ENCODE assay signal across 8 cellular contexts in the genomic region with DNA sequence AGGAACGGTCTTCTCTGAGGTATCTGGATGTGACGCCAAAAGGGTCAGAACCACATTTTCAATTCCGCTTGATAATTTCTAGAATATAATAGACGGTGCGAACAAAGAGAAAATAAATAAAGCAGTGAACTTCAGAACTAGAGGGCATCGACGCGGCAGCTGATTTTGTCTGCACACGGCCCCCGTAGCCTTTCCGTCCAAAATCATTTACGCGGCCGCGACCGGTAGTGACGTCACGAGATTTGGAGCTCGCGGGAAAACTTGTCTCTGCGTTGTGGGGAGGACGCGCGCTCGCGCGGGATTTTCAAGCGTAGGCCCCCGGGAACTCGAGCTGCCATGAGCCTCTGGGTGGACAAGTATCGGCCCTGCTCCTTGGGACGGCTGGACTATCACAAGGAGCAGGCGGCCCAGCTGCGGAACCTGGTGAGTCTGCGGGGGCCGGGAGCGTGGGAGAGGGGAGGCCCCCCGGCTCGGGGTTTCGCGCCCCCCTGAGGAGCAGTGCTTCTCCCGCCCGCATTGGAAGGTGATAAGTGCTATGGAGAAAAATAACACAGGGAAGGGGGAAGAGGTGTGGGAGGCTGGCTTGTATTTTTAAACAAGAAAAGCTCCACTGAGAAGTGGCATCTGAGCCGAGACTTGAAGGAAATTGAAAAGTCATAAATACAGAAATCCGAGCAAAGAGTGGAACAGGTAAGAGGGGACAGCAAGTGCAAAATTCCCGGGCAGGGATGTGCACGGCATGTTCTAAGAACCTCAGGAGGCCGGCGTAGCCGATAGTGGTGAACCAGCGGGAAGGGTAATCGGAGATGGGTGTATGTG. TPM values are rescaled to one million over a fixed set of nuclear protein-coding genes. Genes with fewer than 3 reads are reported as not detected.
DNase-seq lines count a peak whose midpoint lies in the region; ATAC-seq and TF ChIP-seq lines count a peak whose summit lies in the region.

Gene RFC3 (plus strand): TSS at position 307 of the 819 bp plus-strand sequence. CDS start 30 bp downstream, at position 337.

- TF ChIP-seq CTCF in PC-9 (conservative IDR thresholded peaks at IDR 0.05): no peak
- TF ChIP-seq CTCF in epithelial cell of proximal tubule (conservative IDR thresholded peaks at IDR 0.05; ENCODE audit: low read depth, low read length): no peak

- peak within 1 kb of the TSS; percentile 94 for H3K4me2 ChIP-seq in PC-9

- peak; percentile 81 for DNase-seq in DMS114 treated with DMSO at 0.1 percent for 48 hours (lab: John Stamatoyannopoulos, UW; ENCODE audit: unreplicated experiment)
- peak; percentile 94 for DNase-seq in Jurkat, Clone E6-1 (ENCODE audit: low read depth, low spot score)
- DNase-seq in PC-9: peak; percentile 83 to 86
- DNase-seq in activated T-cell treated with anti-CD3 and anti-CD28 coated beads, Interleukin-2, amount 50 U/mL, for 1 hour: peak; percentile 87
- DNase-seq in epithelial cell of proximal tubule (ENCODE audit: low read depth): peak; percentile 53
- peak; percentile 95 for DNase-seq in stimulated activated CD8-positive, alpha-beta memory T cell treated with anti-CD3 and anti-CD28 coated beads, Interleukin-4, amount 100 ng/mL, for 48 hours

- H3K4me1 ChIP-seq in PC-9 (replicated peaks; ENCODE audit: insufficient read depth) (peaks cover 9% of the 10 kb centered on the region), mucosa of rectum (ENCODE audit: control insufficient read depth in 2 of 2, insufficient read depth in 2 of 2, low read length in 2 of 2) (peaks cover 0 to 5% of the 10 kb centered on the region in 2 donors)

- intact Hi-C loops in PC-9 (cut with micrococcal nuclease; ENCODE audit: unreplicated experiment): loop anchor here (2.0 kb wide), 1 partner anchor 1231 kb away; the partner anchor contains the start of gene PDS5B

- H3K79me2 ChIP-seq in PC-9 (ENCODE audit: low read depth): peaks cover 40% of the 10 kb centered on the region

- H3K9ac ChIP-seq in mucosa of rectum (ENCODE audit: low read depth in 1 of 2, low read length in 2 of 2): peak within 1 kb of the TSS; percentile 76 to 82

- peaks cover 13% of the 10 kb centered on the region for H3K36me3 ChIP-seq in PC-9 (ENCODE audit: low read depth)
- H3K36me3 ChIP-seq in mucosa of rectum (ENCODE audit: control insufficient read depth in 2 of 2, insufficient read depth in 2 of 2, low read length in 2 of 2): peaks cover 0 to 2% of the 10 kb centered on the region in 2 donors

- POLR2A ChIA-PET in PC-9 (lab: Charles Lee; ENCODE audit: unreplicated experiment): interaction anchor here (0.6 to 0.7 kb wide), 2 partner anchors 217 to 1333 kb away, joined by 3 to 8 read pairs; no protein-coding TSS in a partner anchor

- no peaks in the 10 kb centered on the region for H3K9me2 ChIP-seq in PC-9 (ENCODE audit: insufficient read depth)

- no peaks in the 10 kb centered on the region for H4K20me1 ChIP-seq in PC-9 (ENCODE audit: insufficient read depth)

- CTCF ChIA-PET in PC-9 (lab: Charles Lee): no interaction called here

- peaks cover 6% of the 10 kb centered on the region; the same call in 1 of the 2 replicates for H3F3A ChIP-seq in PC-9 (ENCODE audit: insufficient read depth, low read depth)

- peak within 1 kb of the TSS; percentile 96 for H2AFZ ChIP-seq in PC-9

- ATAC-seq in GM21576 (IDR thresholded peaks at IDR 0.05; ENCODE audit: unreplicated experiment): peak; percentile 93

- peak within 1 kb of the TSS; percentile 97 for H3K4me3 ChIP-seq in Jurkat, Clone E6-1 (ENCODE audit: low read length)
- H3K4me3 ChIP-seq in PC-9: peak within 1 kb of the TSS; percentile 98
- peak within 1 kb of the TSS; percentile 92 for H3K4me3 ChIP-seq in epithelial cell of proximal tubule (ENCODE audit: low read depth, low read length)
- H3K4me3 ChIP-seq in mucosa of rectum (ENCODE audit: low read length in 2 of 2): peak within 1 kb of the TSS; percentile 87 to 88

- BruUV-seq in PC-9 (replicated peaks; lab: Mats Ljungman, UMichigan): TSS peak; percentile 45

- H3K9me3 ChIP-seq in PC-9 (ENCODE audit: insufficient read depth, low read depth) (no peaks in the 10 kb centered on the region), mucosa of rectum (ENCODE audit: control insufficient read depth in 2 of 2, low read length in 2 of 2) (no peaks in the 10 kb centered on the region)

- H3K27ac ChIP-seq in PC-9: peak within 1 kb of the TSS; percentile 68
- H3K27ac ChIP-seq in mucosa of rectum (ENCODE audit: low read depth in 2 of 2, low read length in 2 of 2): peak within 1 kb of the TSS in 1 of 2 donors; percentile 32

- H3K27me3 ChIP-seq in PC-9 (ENCODE audit: insufficient read depth, low read depth) (no peaks in the 10 kb centered on the region), mucosa of rectum (ENCODE audit: control insufficient read depth in 2 of 2, insufficient read depth in 2 of 2, low read length in 2 of 2) (no peaks in the 10 kb centered on the region)

RNA-seq across cellular contexts. Expression of gene RFC3, which starts in this region (rescaled TPM):
- 71.3 TPM for polyA plus RNA-seq in Jurkat, Clone E6-1 (2012; ENCODE audit: insufficient read depth, insufficient read length)
- total RNA-seq in PC-9 (2021) (14.2 and 20.4 TPM in 2 replicates), epithelial cell of proximal tubule (45.1 and 55.6 TPM in 2 replicates)
